1 cellular context compared by ENCODE assay signal in genomic region chr5:169762338-169763095, GRCh38.
TF ChIP-seq lines count a peak whose summit lies in the region.

No MANE protein-coding gene starts in this region.

TF ChIP-seq in SK-N-SH treated with all-trans-retinoic acid at 6 μM for 48 hours, 23 proteins besides CTCF, POLR2A, EP300 and RAD21 (continued from another document):
- TF ChIP-seq PATZ1 (CRISPR knock-in tag; IDR thresholded peaks at IDR 0.05; ENCODE audit: borderline replicate concordance) (no peak), BACH2 (CRISPR knock-in tag; IDR thresholded peaks at IDR 0.05; ENCODE audit: borderline replicate concordance) (no peak), ESRRG (CRISPR knock-in tag; IDR thresholded peaks at IDR 0.05) (no peak), ZNF565 (CRISPR knock-in tag; conservative IDR thresholded peaks at IDR 0.05; ENCODE audit: low read depth) (no peak), ZFP3 (CRISPR knock-in tag; IDR thresholded peaks at IDR 0.05) (no peak), CSRNP3 (CRISPR knock-in tag; IDR thresholded peaks at IDR 0.05) (no peak), PPARA (CRISPR knock-in tag; IDR thresholded peaks at IDR 0.05; ENCODE audit: borderline replicate concordance) (no peak), ZNF70 (CRISPR knock-in tag; IDR thresholded peaks at IDR 0.05) (no peak), SNAI2 (CRISPR knock-in tag; IDR thresholded peaks at IDR 0.05) (no peak), TCF4 (CRISPR knock-in tag; IDR thresholded peaks at IDR 0.05; ENCODE audit: borderline replicate concordance) (no peak), OSR1 (CRISPR knock-in tag; IDR thresholded peaks at IDR 0.05) (no peak), CREB5 (CRISPR knock-in tag; IDR thresholded peaks at IDR 0.05; ENCODE audit: low read depth) (no peak), ZC3H10 (CRISPR knock-in tag; IDR thresholded peaks at IDR 0.05) (no peak), ZNF8 (CRISPR knock-in tag; IDR thresholded peaks at IDR 0.05) (no peak)
